ENCODE assay signal across 29 cellular contexts in the genomic region with DNA sequence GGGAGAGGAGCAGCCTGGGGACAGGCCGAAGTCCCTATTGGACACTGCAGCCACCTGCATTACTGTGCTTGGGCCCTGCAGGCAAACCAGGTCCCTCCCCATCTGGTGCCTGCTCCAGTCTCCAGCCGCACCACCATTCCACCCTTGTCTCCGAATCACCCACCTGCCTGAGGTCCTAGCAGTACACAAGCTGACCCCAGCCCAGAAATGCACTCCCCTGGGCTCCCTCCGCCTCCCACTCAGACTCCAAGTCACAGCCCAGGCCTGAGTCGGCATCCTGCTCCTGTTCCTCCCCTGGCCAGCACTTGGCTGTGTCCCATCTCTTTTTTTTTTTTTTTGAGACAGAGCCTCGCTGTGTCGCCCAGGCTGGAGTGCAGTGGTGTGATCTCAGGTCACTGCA. TPM values are rescaled to one million over a fixed set of nuclear protein-coding genes. Genes with fewer than 3 reads are reported as not detected.
A peak's percentile ranks its signal among the peaks of the same experiment; 100 is the strongest.
DNase-seq lines count a peak whose midpoint lies in the region; ATAC-seq, FAIRE-seq and TF ChIP-seq lines count a peak whose summit lies in the region.
"Had no signal": no experiment of that assay in that cellular context is flagged by ENCODE, and none has a peak within 500 bp of the region (broad histone marks: within the 10 kb centered on the region; RNA-seq: fewer than 3 reads in every experiment).

No MANE protein-coding gene starts in this region.

- no peak overlapping the region for H3K4me2 ChIP-seq in MM.1S (ENCODE audit: low read depth, low read length)
- H3K4me2 ChIP-seq: SK-N-SH had no signal

- 53 to 72% methylated on average over 6 to 7 of the region's 7 CpGs for WGBS in testis, 2 donors

- no peak overlapping the region for H2AFZ ChIP-seq in MM.1S (ENCODE audit: low read length)

- no peak overlapping the region for H3K27ac ChIP-seq in kidney (ENCODE audit: low read depth in 2 of 2, low read length in 2 of 2)
- no peak overlapping the region for H3K27ac ChIP-seq in testis
- H3K27ac ChIP-seq in MM.1S (ENCODE audit: low read length): no peak overlapping the region
- H3K27ac ChIP-seq: coronary artery, thyroid gland, vagina had no signal

- no peaks in the 10 kb centered on the region for H3K9me3 Mint-ChIP-seq in activated T-helper 1 cell treated with anti-CD3 and anti-CD28 coated beads, Interleukin-12 subunit alpha, Interleukin-12 subunit beta, Interleukin-2, Interleukin-4 antibody, amounts not matched to agents 30 ng/mL and 10 ng/mL and 1 ng/mL, durations not matched to agents 14 hours and 24 hours and 36 hours
- H3K9me3 Mint-ChIP-seq: activated naive CD4-positive, alpha-beta T cell treated with anti-CD3 and anti-CD28 coated beads for 36 hours; memory B cell; stimulated activated naive CD8-positive, alpha-beta T cell treated with anti-CD3 and anti-CD28 coated beads, Interleukin-15, Interleukin-2, amounts not matched to agents 100 ng/mL and 50 ng/mL, for 24 hours had no signal

- H3K27me3 Mint-ChIP-seq in activated T-helper 1 cell treated with anti-CD3 and anti-CD28 coated beads, Interleukin-12 subunit alpha, Interleukin-12 subunit beta, Interleukin-2, Interleukin-4 antibody, amounts not matched to agents 30 ng/mL and 10 ng/mL and 1 ng/mL, durations not matched to agents 14 hours and 24 hours and 36 hours (ENCODE audit: insufficient read depth): no peaks in the 10 kb centered on the region
- H3K27me3 Mint-ChIP-seq: memory B cell; stimulated activated naive CD8-positive, alpha-beta T cell treated with anti-CD3 and anti-CD28 coated beads, Interleukin-15, Interleukin-2, amounts not matched to agents 100 ng/mL and 50 ng/mL, for 24 hours had no signal

- intact Hi-C loops in left cardiac atrium (cut with DNase I) (no loop called here), cardiac septum (cut with DNase I) (no loop called here), kidney (cut with DNase I) (no loop called here), testis (cut with DNase I; ENCODE audit: low total_unique reads) (no loop called here)
- intact Hi-C loops in activated T-helper 1 cell treated with anti-CD3 and anti-CD28 coated beads, Interleukin-12 subunit alpha, Interleukin-12 subunit beta, Interleukin-2, Interleukin-4 antibody, amounts not matched to agents 30 ng/mL and 10 ng/mL and 1 ng/mL, durations not matched to agents 14 hours and 24 hours and 36 hours (cut with micrococcal nuclease): no loop called here

- TF ChIP-seq CTCF in kidney (IDR thresholded peaks at IDR 0.05; ENCODE audit: borderline replicate concordance, extremely low read depth, insufficient read depth) (no peak), testis (IDR thresholded peaks at IDR 0.05) (no peak), MM.1S (IDR thresholded peaks at IDR 0.05; ENCODE audit: low read length) (no peak)

- peak overlapping the region; percentile 18 for H3K27ac Mint-ChIP-seq in activated T-helper 1 cell treated with anti-CD3 and anti-CD28 coated beads, Interleukin-12 subunit alpha, Interleukin-12 subunit beta, Interleukin-2, Interleukin-4 antibody, amounts not matched to agents 30 ng/mL and 10 ng/mL and 1 ng/mL, durations not matched to agents 14 hours and 24 hours and 36 hours
- H3K27ac Mint-ChIP-seq: memory B cell had no signal

- H3K79me2 ChIP-seq in MM.1S (ENCODE audit: low read length): no peaks in the 10 kb centered on the region

- H3K9ac ChIP-seq in kidney (ENCODE audit: low read length in 2 of 2) (no peak overlapping the region), MM.1S (ENCODE audit: low read length) (no peak overlapping the region)
- H3K9ac ChIP-seq: SK-N-SH had no signal

- H3K4me1 Mint-ChIP-seq in activated T-helper 1 cell treated with anti-CD3 and anti-CD28 coated beads, Interleukin-12 subunit alpha, Interleukin-12 subunit beta, Interleukin-2, Interleukin-4 antibody, amounts not matched to agents 30 ng/mL and 10 ng/mL and 1 ng/mL, durations not matched to agents 14 hours and 24 hours and 36 hours (ENCODE audit: low read depth): peaks cover 13% of the 10 kb centered on the region

- H3K9me3 ChIP-seq in kidney (ENCODE audit: control insufficient read depth in 1 of 2, low read length in 2 of 2) (no peaks in the 10 kb centered on the region), testis (no peaks in the 10 kb centered on the region), MM.1S (replicated peaks; ENCODE audit: insufficient read depth, low read length) (no peaks in the 10 kb centered on the region)
- H3K9me3 ChIP-seq: Caco-2, HAP-1, SK-N-SH, thyroid gland, vagina had no signal

- no peaks in the 10 kb centered on the region for H4K20me1 ChIP-seq in MM.1S (ENCODE audit: insufficient read depth, low read length)

- H3K4me3 Mint-ChIP-seq in activated T-helper 1 cell treated with anti-CD3 and anti-CD28 coated beads, Interleukin-12 subunit alpha, Interleukin-12 subunit beta, Interleukin-2, Interleukin-4 antibody, amounts not matched to agents 30 ng/mL and 10 ng/mL and 1 ng/mL, durations not matched to agents 14 hours and 24 hours and 36 hours: no peak overlapping the region
- H3K4me3 Mint-ChIP-seq: activated naive CD4-positive, alpha-beta T cell treated with anti-CD3 and anti-CD28 coated beads for 36 hours; memory B cell; stimulated activated naive CD8-positive, alpha-beta T cell treated with anti-CD3 and anti-CD28 coated beads, Interleukin-15, Interleukin-2, amounts not matched to agents 100 ng/mL and 50 ng/mL, for 24 hours had no signal

- no peak for TF ChIP-seq POLR2A in testis (IDR thresholded peaks at IDR 0.05)

- ATAC-seq in left cardiac atrium (no peak), SK-N-SH treated with all-trans-retinoic acid at 6 μM for 48 hours (no peak)
- ATAC-seq: left colon had no signal

- DNase-seq in left cardiac atrium: peak; percentile 26
- DNase-seq in cardiac septum (ENCODE audit: low spot score): no peak
- no peak for DNase-seq in activated T-helper 1 cell treated with anti-CD3 and anti-CD28 coated beads, Interleukin-12 subunit alpha, Interleukin-12 subunit beta, Interleukin-2, Interleukin-4 antibody, amounts not matched to agents 30 ng/mL and 10 ng/mL and 1 ng/mL, durations not matched to agents 14 hours and 24 hours and 36 hours (ENCODE audit: low spot score)
- peak; percentile 55 for DNase-seq in kidney
- DNase-seq in testis: peak; percentile 29
- DNase-seq in MM.1S: no peak
- no peak for DNase-seq in activated naive CD4-positive, alpha-beta T cell treated with anti-CD3 and anti-CD28 coated beads, Interleukin-2, amount 50 U/mL, for 16 hours
- DNase-seq: activated CD4-positive, CD25-positive, alpha-beta regulatory T cell treated with anti-CD3 and anti-CD28 coated beads, Interleukin-2, amount 50 U/mL, for 72 hours; activated naive CD4-positive, alpha-beta T cell treated with anti-CD3 and anti-CD28 coated beads for 36 hours; activated T-cell treated with anti-CD3 and anti-CD28 coated beads, Interleukin-2, amount 50 U/mL, for 48 hours; Caco-2; DMS79; GF-D8; KG1; left colon; NCI-H1417; NCI-H2081 treated with DMSO at 0.1 percent for 48 hours; NCI-H345; SK-N-SH; T-helper 2 cell; thyroid gland had no signal

- H3K9me2 ChIP-seq in MM.1S (replicated peaks; ENCODE audit: insufficient read depth, low read length): no peaks in the 10 kb centered on the region
- H3K9me2 ChIP-seq: SK-N-SH had no signal

- H3K4me1 ChIP-seq in kidney (ENCODE audit: control insufficient read depth in 1 of 2, insufficient read depth in 1 of 2, low read depth in 1 of 2, low read length in 2 of 2): no peaks in the 10 kb centered on the region
- peaks cover 3% of the 10 kb centered on the region for H3K4me1 ChIP-seq in testis
- H3K4me1 ChIP-seq in MM.1S (ENCODE audit: low read length): no peaks in the 10 kb centered on the region
- H3K4me1 ChIP-seq: Caco-2, HAP-1, thyroid gland had no signal

- H3K36me3 ChIP-seq in kidney (ENCODE audit: control insufficient read depth in 1 of 2, insufficient read depth in 2 of 2, low read length in 2 of 2) (no peaks in the 10 kb centered on the region), testis (ENCODE audit: low read depth, missing control alignments) (no peaks in the 10 kb centered on the region), MM.1S (replicated peaks; ENCODE audit: insufficient read depth, low read length) (no peaks in the 10 kb centered on the region)
- H3K36me3 ChIP-seq: HAP-1, thyroid gland, vagina had no signal

- no peaks in the 10 kb centered on the region for H3F3A ChIP-seq in MM.1S (ENCODE audit: insufficient read depth, low read length)

- FAIRE-seq in kidney (lab: Jason Lieb, UNC): no peak
- FAIRE-seq: frontal cortex, GM19239 had no signal

- H3K27me3 ChIP-seq in testis (no peaks in the 10 kb centered on the region), MM.1S (replicated peaks; ENCODE audit: insufficient read depth, low read length) (peaks cover 7% of the 10 kb centered on the region; the same call in 1 of the 2 replicates)
- H3K27me3 ChIP-seq: thyroid gland, vagina had no signal

- H3K4me3 ChIP-seq in kidney (ENCODE audit: low read length in 2 of 2): no peak overlapping the region
- no peak overlapping the region for H3K4me3 ChIP-seq in testis
- H3K4me3 ChIP-seq in MM.1S (ENCODE audit: low read length): no peak overlapping the region
- H3K4me3 ChIP-seq: coronary artery, HAP-1, thyroid gland, vagina had no signal

- H3K36me3 Mint-ChIP-seq in activated T-helper 1 cell treated with anti-CD3 and anti-CD28 coated beads, Interleukin-12 subunit alpha, Interleukin-12 subunit beta, Interleukin-2, Interleukin-4 antibody, amounts not matched to agents 30 ng/mL and 10 ng/mL and 1 ng/mL, durations not matched to agents 14 hours and 24 hours and 36 hours (ENCODE audit: low read depth): peaks cover 11% of the 10 kb centered on the region

RNA-seq across cellular contexts. Expression of a gene that starts 6.3 kb away (rescaled TPM):
- total RNA-seq in left cardiac atrium (10 to 100 TPM; 22.1 to 34.0 TPM), cardiac septum (7.9 TPM), kidney (26.1 TPM), testis (10 to 100 TPM; 15.0 to 20.4 TPM)
- 185 and 186 TPM in 2 replicates for total RNA-seq in activated T-helper 1 cell treated with anti-CD3 and anti-CD28 coated beads, Interleukin-12 subunit alpha, Interleukin-12 subunit beta, Interleukin-2, Interleukin-4 antibody, amounts not matched to agents 30 ng/mL and 10 ng/mL and 1 ng/mL, durations not matched to agents 14 hours and 24 hours and 36 hours
- polyA plus RNA-seq in kidney (ENCODE audit: insufficient read depth, low read depth, low replicate concordance) (3.8 TPM), testis (ENCODE audit: insufficient read depth, low read depth, low replicate concordance) (10.2 TPM)

RNA-seq across cellular contexts. Expression of a gene that starts 17.2 kb away (rescaled TPM):
- total RNA-seq in left cardiac atrium (100 to 1,000 TPM; 106 to 122 TPM), cardiac septum (129 TPM), kidney (135 TPM), testis (100 to 1,000 TPM in 1 of 2 donors, 10 to 100 TPM in 1; 96.1 to 127 TPM)
- total RNA-seq in activated T-helper 1 cell treated with anti-CD3 and anti-CD28 coated beads, Interleukin-12 subunit alpha, Interleukin-12 subunit beta, Interleukin-2, Interleukin-4 antibody, amounts not matched to agents 30 ng/mL and 10 ng/mL and 1 ng/mL, durations not matched to agents 14 hours and 24 hours and 36 hours: 68.8 and 74.4 TPM in 2 replicates
- polyA plus RNA-seq in kidney (ENCODE audit: insufficient read depth, low read depth, low replicate concordance) (151 TPM), testis (ENCODE audit: insufficient read depth, low read depth, low replicate concordance) (217 TPM)

RNA-seq across cellular contexts. Expression of a gene that starts 40.5 kb away (rescaled TPM):
- total RNA-seq in left cardiac atrium (10 to 100 TPM; 22.9 to 25.3 TPM), cardiac septum (39.5 TPM), kidney (118 TPM), testis (10 to 100 TPM; 43.5 to 48.6 TPM)
- 30.5 and 32.7 TPM in 2 replicates for total RNA-seq in activated T-helper 1 cell treated with anti-CD3 and anti-CD28 coated beads, Interleukin-12 subunit alpha, Interleukin-12 subunit beta, Interleukin-2, Interleukin-4 antibody, amounts not matched to agents 30 ng/mL and 10 ng/mL and 1 ng/mL, durations not matched to agents 14 hours and 24 hours and 36 hours
- polyA plus RNA-seq in kidney (ENCODE audit: insufficient read depth, low read depth, low replicate concordance) (95.0 TPM), testis (ENCODE audit: insufficient read depth, low read depth, low replicate concordance) (18.3 TPM)

RNA-seq across cellular contexts. Expression of a gene that starts 53.3 kb away (rescaled TPM):
- total RNA-seq in left cardiac atrium (10 to 100 TPM; 15.8 to 17.8 TPM), cardiac septum (16.8 TPM), kidney (35.5 TPM), testis (10 to 100 TPM; 57.2 to 76.0 TPM)
- total RNA-seq in activated T-helper 1 cell treated with anti-CD3 and anti-CD28 coated beads, Interleukin-12 subunit alpha, Interleukin-12 subunit beta, Interleukin-2, Interleukin-4 antibody, amounts not matched to agents 30 ng/mL and 10 ng/mL and 1 ng/mL, durations not matched to agents 14 hours and 24 hours and 36 hours: 26.0 and 26.9 TPM in 2 replicates
- polyA plus RNA-seq in kidney (ENCODE audit: insufficient read depth, low read depth, low replicate concordance) (12.0 TPM), testis (ENCODE audit: insufficient read depth, low read depth, low replicate concordance) (66.7 TPM)

RNA-seq across cellular contexts. Expression of a gene that starts 58.9 kb away (rescaled TPM):
- 1 to 10 TPM; 8.4 to 9.9 TPM for total RNA-seq in left cardiac atrium
- 12.1 TPM for total RNA-seq in cardiac septum
- 45.0 and 53.7 TPM in 2 replicates for total RNA-seq in activated T-helper 1 cell treated with anti-CD3 and anti-CD28 coated beads, Interleukin-12 subunit alpha, Interleukin-12 subunit beta, Interleukin-2, Interleukin-4 antibody, amounts not matched to agents 30 ng/mL and 10 ng/mL and 1 ng/mL, durations not matched to agents 14 hours and 24 hours and 36 hours
- total RNA-seq in kidney: 23.6 TPM
- 11.5 TPM for polyA plus RNA-seq in kidney (ENCODE audit: insufficient read depth, low read depth, low replicate concordance)
- total RNA-seq in testis: 10 to 100 TPM; 23.4 to 25.5 TPM
- polyA plus RNA-seq in testis (ENCODE audit: insufficient read depth, low read depth, low replicate concordance): 8.6 TPM

Comparison
In these comparisons a context has a peak if more than half of its experiments do, and no peak if none do; other contexts are left out.
1. DNase-seq: peak in left cardiac atrium (single experiment), kidney (single experiment) and testis (single experiment); none in cardiac septum (single experiment), activated T-helper 1 cell treated with anti-CD3 and anti-CD28 coated beads, Interleukin-12 subunit alpha, Interleukin-12 subunit beta, Interleukin-2, Interleukin-4 antibody, amounts not matched to agents 30 ng/mL and 10 ng/mL and 1 ng/mL, durations not matched to agents 14 hours and 24 hours and 36 hours (single experiment), MM.1S (single experiment) and activated naive CD4-positive, alpha-beta T cell treated with anti-CD3 and anti-CD28 coated beads, Interleukin-2, amount 50 U/mL, for 16 hours (single experiment).